Comparison of ENCODE assay signal across 28 cellular contexts in the genomic region with DNA sequence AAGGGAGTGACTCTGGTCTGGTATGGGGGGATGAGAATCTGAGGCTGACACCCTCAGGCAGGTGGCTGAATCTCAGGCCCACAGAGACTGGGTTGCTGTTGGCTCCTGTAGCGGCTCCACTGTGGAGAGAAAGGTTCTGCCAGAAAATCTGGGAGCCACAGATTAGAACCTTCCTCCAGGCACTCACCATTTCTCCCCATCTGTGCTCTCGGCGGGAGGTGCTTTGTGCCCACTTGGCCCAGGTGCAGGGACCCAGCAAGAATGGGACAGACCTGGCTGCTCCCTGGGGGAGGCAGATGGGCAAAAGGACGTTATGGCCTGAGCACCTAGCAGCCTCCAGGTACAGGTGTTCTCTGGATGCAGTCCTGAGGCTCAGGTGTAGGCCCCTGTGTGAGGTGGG.
"Had no signal": no experiment of that assay in that cellular context is flagged by ENCODE, and none has a peak within 500 bp of the region (broad histone marks: within the 10 kb centered on the region; RNA-seq: fewer than 3 reads in every experiment).

No MANE protein-coding gene starts in this region.

- DNase-seq: activated CD4-positive, alpha-beta T cell treated with anti-CD3 and anti-CD28 coated beads for 36 hours; activated CD4-positive, CD25-positive, alpha-beta regulatory T cell; activated CD8-positive, alpha-beta T cell treated with anti-CD3 and anti-CD28 coated beads, Interleukin-2, amount 10 ng/mL, durations not matched to agents 7 days and 5 days; activated naive CD4-positive, alpha-beta T cell; activated T-cell treated with anti-CD3 and anti-CD28 coated beads for 4 hours; activated T-cell treated with anti-CD3 and anti-CD28 coated beads, Interleukin-2, amount 50 U/mL, for 72 hours; colonic mucosa; effector CD8-positive, alpha-beta T cell; esophagus squamous epithelium; foreskin melanocyte; kidney glomerular epithelial cell; lower lobe of right lung; mesendoderm; mucosa of descending colon; ovary; retina; stimulated activated CD4-positive, alpha-beta T cell treated with anti-CD3 and anti-CD28 coated beads, Interleukin-12 subunit alpha, Interleukin-12 subunit beta, amount 100 ng/mL, for 4 hours; stimulated activated CD4-positive, alpha-beta T cell treated with anti-CD3 and anti-CD28 coated beads, Interleukin-4, amount 100 ng/mL, for 1 hour; uterus had no signal

- H3K27me3 ChIP-seq: colonic mucosa, esophagus squamous epithelium, neutrophil, ovary, uterus had no signal

- H3K27me3 Mint-ChIP-seq: activated CD4-positive, alpha-beta T cell treated with anti-CD3 and anti-CD28 coated beads for 36 hours; central memory CD8-positive, alpha-beta T cell; natural killer cell treated with Interleukin-12 subunit alpha and Interleukin-12 subunit beta and Interleukin-15 and Interleukin-18, amount 100 ng/mL, for 72 hours; stimulated activated naive CD8-positive, alpha-beta T cell treated with anti-CD3 and anti-CD28 coated beads, Interleukin-15, Interleukin-2, amounts not matched to agents 100 ng/mL and 50 ng/mL, for 24 hours; type B pancreatic cell had no signal

- H3K36me3 Mint-ChIP-seq: activated naive CD4-positive, alpha-beta T cell treated with anti-CD3 and anti-CD28 coated beads, Interleukin-2, amount 50 U/mL, for 72 hours; natural killer cell treated with Interleukin-12 subunit alpha and Interleukin-12 subunit beta and Interleukin-15 and Interleukin-18, amount 100 ng/mL, for 72 hours had no signal

- H3K4me3 ChIP-seq: colonic mucosa, esophagus squamous epithelium, lower lobe of right lung, mucosa of descending colon, ovary, prostate gland, skin epidermis, thoracic aorta, uterus had no signal

- H3K27ac Mint-ChIP-seq: activated CD4-positive, alpha-beta T cell treated with anti-CD3 and anti-CD28 coated beads for 36 hours; activated CD8-positive, alpha-beta T cell treated with anti-CD3 and anti-CD28 coated beads, Interleukin-2, amount 10 ng/mL, durations not matched to agents 7 days and 5 days; activated naive CD4-positive, alpha-beta T cell treated with anti-CD3 and anti-CD28 coated beads, Interleukin-2, amount 50 U/mL, for 72 hours; activated T-cell treated with anti-CD3 and anti-CD28 coated beads, Interleukin-2, amount 50 U/mL, for 72 hours; natural killer cell treated with Interleukin-12 subunit alpha and Interleukin-12 subunit beta and Interleukin-15 and Interleukin-18, amount 100 ng/mL, for 72 hours; stimulated activated naive CD8-positive, alpha-beta T cell treated with anti-CD3 and anti-CD28 coated beads, Interleukin-15, Interleukin-2, amounts not matched to agents 100 ng/mL and 50 ng/mL, for 24 hours; type B pancreatic cell had no signal

- H3K4me1 Mint-ChIP-seq: activated CD4-positive, alpha-beta T cell treated with anti-CD3 and anti-CD28 coated beads for 36 hours had no signal

- H3K36me3 ChIP-seq: colonic mucosa, esophagus squamous epithelium, lower lobe of right lung, neutrophil, ovary, prostate gland, thoracic aorta, uterus had no signal

- H3K4me3 Mint-ChIP-seq: activated CD4-positive, alpha-beta T cell treated with anti-CD3 and anti-CD28 coated beads for 36 hours; activated CD8-positive, alpha-beta T cell treated with anti-CD3 and anti-CD28 coated beads, Interleukin-2, amount 10 ng/mL, durations not matched to agents 7 days and 5 days; activated T-cell treated with anti-CD3 and anti-CD28 coated beads, Interleukin-2, amount 50 U/mL, for 72 hours; central memory CD8-positive, alpha-beta T cell; natural killer cell treated with Interleukin-12 subunit alpha and Interleukin-12 subunit beta and Interleukin-15 and Interleukin-18, amount 100 ng/mL, for 72 hours; stimulated activated naive CD8-positive, alpha-beta T cell treated with anti-CD3 and anti-CD28 coated beads, Interleukin-15, Interleukin-2, amounts not matched to agents 100 ng/mL and 50 ng/mL, for 24 hours; type B pancreatic cell had no signal

- H3K9me3 Mint-ChIP-seq: activated naive CD4-positive, alpha-beta T cell treated with anti-CD3 and anti-CD28 coated beads, Interleukin-2, amount 50 U/mL, for 72 hours; activated T-cell treated with anti-CD3 and anti-CD28 coated beads, Interleukin-2, amount 50 U/mL, for 72 hours; central memory CD8-positive, alpha-beta T cell; natural killer cell treated with Interleukin-12 subunit alpha and Interleukin-12 subunit beta and Interleukin-15 and Interleukin-18, amount 100 ng/mL, for 72 hours; stimulated activated naive CD8-positive, alpha-beta T cell treated with anti-CD3 and anti-CD28 coated beads, Interleukin-15, Interleukin-2, amounts not matched to agents 100 ng/mL and 50 ng/mL, for 24 hours had no signal
